ENCODE assay signal across 8 cellular contexts in genomic region chr3:195558602-195559001, GRCh38. TPM values are rescaled to one million over a fixed set of nuclear protein-coding genes. Genes with fewer than 3 reads are reported as not detected.
A peak's percentile ranks its signal among the peaks of the same experiment; 100 is the strongest.
DNase-seq lines count a peak whose midpoint lies in the region; ATAC-seq and TF ChIP-seq lines count a peak whose summit lies in the region.

No MANE protein-coding gene starts in this region.

- H3K4me3 ChIP-seq in cardiac muscle cell, result no peak overlapping the region

- DNase-seq in cardiac muscle cell (ENCODE audit: low read depth in 1 of 2, low spot score in 1 of 2) (peak; percentile 63 to 67), cardiac septum (ENCODE audit: low spot score) (no peak), NCI-H1105 treated with DMSO at 0.1 percent for 48 hours (lab: John Stamatoyannopoulos, UW) (peak; percentile 76), SW480 (ENCODE audit: low spot score) (peak; percentile 90), iPS-NIHi11 (ENCODE audit: low spot score) (peak; percentile 53)

- H3K27ac ChIP-seq in cardiac muscle cell, result no peak overlapping the region

- peak; percentile 48 for TF ChIP-seq CTCF in cardiac muscle cell (IDR thresholded peaks at IDR 0.05; ENCODE audit: low read depth, low read length)

- intact Hi-C loops in cardiac septum (cut with DNase I), result no loop called here

- no peaks in the 10 kb centered on the region for H3K36me3 ChIP-seq in cardiac muscle cell

- H3K9me3 ChIP-seq in cardiac muscle cell (ENCODE audit: low read depth), result no peaks in the 10 kb centered on the region

- no peak for ATAC-seq in HG03108 (IDR thresholded peaks at IDR 0.05; ENCODE audit: unreplicated experiment)
- ATAC-seq in HG03039 (IDR thresholded peaks at IDR 0.05; ENCODE audit: unreplicated experiment), result no peak
- no peak for ATAC-seq in GM21825 (IDR thresholded peaks at IDR 0.05; ENCODE audit: unreplicated experiment)

- H3K4me1 ChIP-seq in cardiac muscle cell (ENCODE audit: low read depth), result no peaks in the 10 kb centered on the region

- H3K27me3 ChIP-seq in cardiac muscle cell, result no peaks in the 10 kb centered on the region

RNA-seq across cellular contexts. Expression of gene PPP1R2, which starts 15.5 kb away (rescaled TPM):
- total RNA-seq in cardiac muscle cell (127 and 474 TPM in 2 replicates), cardiac septum (53.6 TPM)
- polyA plus RNA-seq in cardiac muscle cell, result 63.0 and 87.0 TPM in 2 replicates

RNA-seq across cellular contexts. Expression of gene APOD, which starts 25.1 kb away (rescaled TPM):
- not detected in 2 replicates for total RNA-seq in cardiac muscle cell
- 0.19 and 0.24 TPM in 2 replicates for polyA plus RNA-seq in cardiac muscle cell
- 692 TPM for total RNA-seq in cardiac septum

Comparison
In these comparisons a context has a peak if more than half of its experiments do, and no peak if none do; other contexts are left out.
1. RNA of gene APOD, which starts 25.1 kb away (total RNA-seq): 692 TPM in cardiac septum (single experiment); not detected in cardiac muscle cell; every median in the first group is over 100 times any median in the second.